Comparison of ENCODE assay signal across 20 cellular contexts in genomic region chr3:118729546-118729945, GRCh38.
DNase-seq lines count a peak whose midpoint lies in the region; FAIRE-seq and TF ChIP-seq lines count a peak whose summit lies in the region.
"Had no signal": no experiment of that assay in that cellular context is flagged by ENCODE, and none has a peak within 500 bp of the region (broad histone marks: within the 10 kb centered on the region; RNA-seq: fewer than 3 reads in every experiment).

No MANE protein-coding gene starts in this region.

- H2AK5ac ChIP-seq in H1 (ENCODE audit: low read depth, low read length) (no peak overlapping the region), mesendoderm (ENCODE audit: low read length) (no peak overlapping the region)

- H3K27ac ChIP-seq in H1 (ENCODE audit: low read depth, low read length) (no peak overlapping the region), mesendoderm (ENCODE audit: low read depth, low read length) (no peak overlapping the region)

- H3K14ac ChIP-seq in H1 (ENCODE audit: insufficient read length) = no peak overlapping the region

- no peak overlapping the region for H3K27ac Mint-ChIP-seq in nephron progenitor cell
- H3K27ac Mint-ChIP-seq: CD14-positive monocyte had no signal

- H3K9ac ChIP-seq in H1 (replicated peaks in 1 of 4; ENCODE audit: extremely low read depth in 1 of 4, low read depth in 3 of 4, low read length in 3 of 4) = no peak overlapping the region
- no peak overlapping the region for H3K9ac ChIP-seq in mesendoderm (ENCODE audit: low read length)

- no peaks in the 10 kb centered on the region for H3K23me2 ChIP-seq in H1 (ENCODE audit: low read depth, low read length)

- no peak overlapping the region for H3K4me3 Mint-ChIP-seq in nephron progenitor cell
- H3K4me3 Mint-ChIP-seq: CD14-positive monocyte had no signal

- H3K56ac ChIP-seq in H1 (replicated peaks; ENCODE audit: insufficient read length, low read depth, low read length) = no peak overlapping the region
- no peak overlapping the region for H3K56ac ChIP-seq in mesendoderm (ENCODE audit: low read length)

- no peaks in the 10 kb centered on the region for H3K36me3 ChIP-seq in H7 (replicated peaks; ENCODE audit: control insufficient read depth, insufficient read depth, low read length)
- H3K36me3 ChIP-seq in H1 (ENCODE audit: control insufficient read depth in 2 of 4, insufficient read depth in 4 of 4, low read length in 3 of 4) = no peaks in the 10 kb centered on the region
- no peaks in the 10 kb centered on the region for H3K36me3 ChIP-seq in mesendoderm (ENCODE audit: control insufficient read depth, insufficient read depth, low read length)

- H3K4ac ChIP-seq in H1 (replicated peaks; ENCODE audit: insufficient read length, low read depth, low read length) (no peak overlapping the region), mesendoderm (ENCODE audit: low read depth, low read length) (no peak overlapping the region)

- H2BK120ac ChIP-seq in H1 (replicated peaks; ENCODE audit: low read depth, low read length) = no peak overlapping the region
- H2BK120ac ChIP-seq in mesendoderm (ENCODE audit: low read depth, low read length) = no peak overlapping the region

- H3K9me3 Mint-ChIP-seq in nephron progenitor cell = no peaks in the 10 kb centered on the region

- peak; percentile 20 to 39; a peak in 2 of 4 replicates for TF ChIP-seq RAD21 in H1 (IDR thresholded peaks at IDR 0.05 in 1 of 2, conservative IDR thresholded peaks at IDR 0.05 in 1 of 2; ENCODE audit: low read depth in 2 of 2, low read length in 2 of 2)

- DNase-seq in H7 = peak; percentile 19
- peak; percentile 2 for DNase-seq in NAMALWA (ENCODE audit: low spot score)
- no peak for DNase-seq in H1 (ENCODE audit: low read depth in 1 of 2, low spot score in 2 of 2)
- DNase-seq in mesendoderm = peak; percentile 45
- DNase-seq in AML-193 (lab: John Stamatoyannopoulos, UW) = no peak
- no peak for DNase-seq in activated effector memory CD4-positive, alpha-beta T cell treated with anti-CD3 and anti-CD28 coated beads, Interleukin-2, amount 50 U/mL, for 16 hours
- DNase-seq in nephron progenitor cell = no peak
- DNase-seq: GDM1, NCI-H1105 treated with DMSO at 0.1 percent for 48 hours, NCI-H2029 treated with DMSO at 0.1 percent for 48 hours, NCI-H2171, NCI-H345, NCI-H524 treated with DMSO at 0.1 percent for 48 hours, RPMI8226, SHP77, SW 1271 had no signal

- no peaks in the 10 kb centered on the region for H3K27me3 ChIP-seq in H7 (ENCODE audit: control insufficient read depth, insufficient read depth, low read length)
- H3K27me3 ChIP-seq in H1 (replicated peaks in 1 of 4; ENCODE audit: control insufficient read depth in 3 of 4, extremely low read depth in 1 of 4, insufficient read depth in 3 of 4, low read length in 3 of 4) = no peaks in the 10 kb centered on the region
- H3K27me3 ChIP-seq in mesendoderm (ENCODE audit: insufficient read depth, low read length, poor library complexity) = no peaks in the 10 kb centered on the region

- peaks cover 3% of the 10 kb centered on the region for H3K27me3 Mint-ChIP-seq in nephron progenitor cell (ENCODE audit: low read depth, poor library complexity)

- H4K8ac ChIP-seq in H1 (ENCODE audit: extremely low read depth, insufficient read depth, low read length) (no peak overlapping the region), mesendoderm (ENCODE audit: low read depth, low read length) (no peak overlapping the region)

- H4K5ac ChIP-seq in H1 (ENCODE audit: insufficient read length, low read depth, low read length) (no peak overlapping the region), mesendoderm (ENCODE audit: low read length) (no peak overlapping the region)

- TF ChIP-seq EP300 in H1 (IDR thresholded peaks at IDR 0.05; ENCODE audit: borderline replicate concordance in 1 of 2, low read depth in 2 of 2, low read length in 2 of 2) = no peak

- H3K4me2 ChIP-seq in H1 (ENCODE audit: insufficient read depth in 1 of 2, low read depth in 2 of 2, low read length in 2 of 2) = no peak overlapping the region
- H3K4me2 ChIP-seq in mesendoderm (ENCODE audit: low read length) = no peak overlapping the region

- H3K9me3 ChIP-seq in H1 (ENCODE audit: insufficient read depth in 2 of 2, low read depth in 1 of 2, low read length in 1 of 2) = no peaks in the 10 kb centered on the region

- H3K4me1 ChIP-seq in H1 (replicated peaks in 1 of 4; ENCODE audit: control insufficient read depth in 3 of 4, insufficient read depth in 4 of 4, low read length in 3 of 4) (no peaks in the 10 kb centered on the region), mesendoderm (ENCODE audit: control insufficient read depth, low read depth, low read length) (no peaks in the 10 kb centered on the region)

- no peak for FAIRE-seq in H1 (lab: Jason Lieb, UNC)
- FAIRE-seq: GM19239, HepG2, K562 had no signal

- H3K18ac ChIP-seq in H1 (ENCODE audit: extremely low read depth, low read length) (no peak overlapping the region), mesendoderm (ENCODE audit: low read length) (no peak overlapping the region)

- no peak overlapping the region for H2BK15ac ChIP-seq in H1 (ENCODE audit: low read length)
- no peak overlapping the region for H2BK15ac ChIP-seq in mesendoderm (replicated peaks; ENCODE audit: low read depth)

- H2BK5ac ChIP-seq in H1 (ENCODE audit: low read depth, low read length) (no peak overlapping the region), mesendoderm (ENCODE audit: low read length) (no peak overlapping the region)

- WGBS in H1 (ENCODE audit: extremely low coverage in 1 of 2, insufficient coverage in 1 of 2, insufficient read length in 1 of 2, insufficient replicate concordance in 2 of 2, low coverage in 1 of 2, low lambda C conversion rate in 2 of 2, missing lambda C conversion rate in 1 of 2), 2 experiments = 90% methylated on average over 3 of the region's 3 CpGs; no CpG with 5 or more reads in 1 of the 2 experiments
- no CpG with 5 or more reads among the region's 3 CpGs for WGBS in mesendoderm (ENCODE audit: extremely low coverage, insufficient coverage, low lambda C conversion rate)

- H4K20me1 ChIP-seq in H1 (replicated peaks in 1 of 2; ENCODE audit: control insufficient read depth in 1 of 2, insufficient read depth in 2 of 2, low read length in 2 of 2) = no peaks in the 10 kb centered on the region

- no peak for TF ChIP-seq POLR2A in H1 (IDR thresholded peaks at IDR 0.05; ENCODE audit: control extremely low read depth in 1 of 2, low read depth in 2 of 2, low read length in 2 of 2)

- no peak overlapping the region for H2BK20ac ChIP-seq in H1 (ENCODE audit: low read length)

- H3K79me2 ChIP-seq in H1 (ENCODE audit: control insufficient read depth in 1 of 2, insufficient read depth in 2 of 2, low read length in 2 of 2) (no peaks in the 10 kb centered on the region), mesendoderm (ENCODE audit: control insufficient read depth, insufficient read depth, low read length) (no peaks in the 10 kb centered on the region)

- H3K36me3 Mint-ChIP-seq in nephron progenitor cell (ENCODE audit: low read depth) = no peaks in the 10 kb centered on the region
- H3K36me3 Mint-ChIP-seq: CD14-positive monocyte had no signal

- no peaks in the 10 kb centered on the region for H3K4me1 Mint-ChIP-seq in nephron progenitor cell
- H3K4me1 Mint-ChIP-seq: CD14-positive monocyte had no signal

- CTCF ChIA-PET in H1 (lab: Charles Lee; ENCODE audit: partially characterized antibody) = interaction anchor here (0.5 to 2.4 kb wide), 16 partner anchors 11 to 1720 kb away, joined by 3 to 8 read pairs (median 3); no protein-coding TSS in a partner anchor

- POLR2A ChIA-PET in H1 (lab: Charles Lee; ENCODE audit: partially characterized antibody) = interaction anchor here (1.4 kb wide), 1 partner anchor 36 kb away, joined by 3 read pairs; no protein-coding TSS in a partner anchor

- H3K79me1 ChIP-seq in H1 (ENCODE audit: low read depth, low read length) (no peaks in the 10 kb centered on the region), mesendoderm (ENCODE audit: low read length) (no peaks in the 10 kb centered on the region)

- no peak overlapping the region for H2BK12ac ChIP-seq in H1 (ENCODE audit: low read depth, low read length)

- no peak overlapping the region for H2AFZ ChIP-seq in H1 (ENCODE audit: low read length)

- H3K4me3 ChIP-seq in H7 (ENCODE audit: insufficient read depth, low read depth, low read length) (no peak overlapping the region), H1 (ENCODE audit: extremely low read depth in 1 of 4, insufficient read depth in 2 of 4, low read depth in 3 of 4, low read length in 4 of 4) (no peak overlapping the region), mesendoderm (ENCODE audit: low read length) (no peak overlapping the region)
- H3K4me3 ChIP-seq: K562 had no signal

- no peak overlapping the region for H4K91ac ChIP-seq in H1 (replicated peaks; ENCODE audit: insufficient read length, low read length)

- TF ChIP-seq CTCF in H1 (IDR thresholded peaks at IDR 0.05; ENCODE audit: control extremely low read depth in 1 of 3, insufficient read depth in 1 of 3, low read depth in 1 of 3, low read length in 3 of 3) = peak in 2 of 3 experiments; percentile 28 to 30; a peak in 2 of 4 replicates
- no peak for TF ChIP-seq CTCF in nephron progenitor cell (IDR thresholded peaks at IDR 0.05)

- no peak overlapping the region for H3K23ac ChIP-seq in H1 (ENCODE audit: insufficient read length)
- no peak overlapping the region for H3K23ac ChIP-seq in mesendoderm (ENCODE audit: low read length)

TF ChIP-seq in H1, 55 proteins besides CTCF, POLR2A, EP300 and RAD21:
- TF ChIP-seq RXRA (IDR thresholded peaks at IDR 0.05; ENCODE audit: insufficient read depth, low read depth, low read length) = no peak

Comparison
In these comparisons a context has a peak if more than half of its experiments do, and no peak if none do; other contexts are left out.
1. DNase-seq: peak in H7 (single experiment), NAMALWA (single experiment) and mesendoderm (single experiment); none in H1 (0 of 2), AML-193 (0 of 2), activated effector memory CD4-positive, alpha-beta T cell treated with anti-CD3 and anti-CD28 coated beads, Interleukin-2, amount 50 U/mL, for 16 hours (single experiment) and nephron progenitor cell (single experiment).